Comparison of ENCODE assay signal across 8 cellular contexts in genomic region chr19:1863308-1863637, GRCh38. TPM values are rescaled to one million over a fixed set of nuclear protein-coding genes. Genes with fewer than 3 reads are reported as not detected.
DNase-seq lines count a peak whose midpoint lies in the region; ATAC-seq, FAIRE-seq and TF ChIP-seq lines count a peak whose summit lies in the region.

TSS of gene KLF16 (minus strand) at chr19:1863579. CDS start at chr19:1863497, 82 bp downstream.

- H3K9me3 ChIP-seq in heart right ventricle = no peaks in the 10 kb centered on the region
- H3K9me3 ChIP-seq in small intestine (ENCODE audit: control insufficient read depth, low read depth) = no peaks in the 10 kb centered on the region

- H3K27me3 ChIP-seq in heart right ventricle (no peaks in the 10 kb centered on the region), small intestine (ENCODE audit: control insufficient read depth in 2 of 2, insufficient read depth in 2 of 2, low read length in 2 of 2) (no peaks in the 10 kb centered on the region)

- H3K4me1 Mint-ChIP-seq in activated CD4-positive, alpha-beta T cell treated with anti-CD3 and anti-CD28 coated beads, Interleukin-2, amount 10 ng/mL, durations not matched to agents 7 days and 5 days = peaks cover 55% of the 10 kb centered on the region
- H3K4me1 Mint-ChIP-seq in T-helper 2 cell treated with Interferon-gamma antibody and Interleukin-4, amounts not matched to agents 5 μg/mL and 100 μg/mL, for 36 hours (ENCODE audit: low read depth) = peaks cover 11% of the 10 kb centered on the region

- POLR2A ChIA-PET in activated CD4-positive, alpha-beta T cell treated with anti-CD3 and anti-CD28 coated beads, Interleukin-2, amount 10 ng/mL, durations not matched to agents 7 days and 5 days (lab: Charles Lee) = no interaction called here

- no peak for FAIRE-seq in small intestine (lab: Jason Lieb, UNC)

- WGBS in heart right ventricle, 2 donors = 0 to 1% methylated on average over 9 to 56 of the region's 66 CpGs
- 0% methylated on average over 2 to 61 of the region's 66 CpGs for WGBS in small intestine, 3 donors

- H3K27ac ChIP-seq in heart right ventricle = peak within 1 kb of the TSS; percentile 21 to 99 (median 94)
- H3K27ac ChIP-seq in small intestine (ENCODE audit: low read depth in 1 of 2, low read length in 1 of 2) = peak within 1 kb of the TSS; percentile 88 to 94

- H3K36me3 ChIP-seq in heart right ventricle (no peaks in the 10 kb centered on the region), small intestine (ENCODE audit: control insufficient read depth in 2 of 2, insufficient read depth in 2 of 2, low read length in 2 of 2) (no peaks in the 10 kb centered on the region)

- CTCF ChIA-PET in activated CD4-positive, alpha-beta T cell treated with anti-CD3 and anti-CD28 coated beads, Interleukin-2, amount 10 ng/mL, durations not matched to agents 7 days and 5 days (lab: Charles Lee) = no interaction called here

- H3K27me3 Mint-ChIP-seq in activated CD4-positive, alpha-beta T cell treated with anti-CD3 and anti-CD28 coated beads, Interleukin-2, amount 10 ng/mL, durations not matched to agents 7 days and 5 days = no peaks in the 10 kb centered on the region
- no peaks in the 10 kb centered on the region for H3K27me3 Mint-ChIP-seq in T-helper 2 cell treated with Interferon-gamma antibody and Interleukin-4, amounts not matched to agents 5 μg/mL and 100 μg/mL, for 36 hours (ENCODE audit: low read depth)

- H3K4me3 ChIP-seq in heart right ventricle (peak within 1 kb of the TSS; percentile 61 to 96 (median 82)), small intestine (ENCODE audit: low read depth in 1 of 2, low read length in 2 of 2) (peak within 1 kb of the TSS; percentile 83 to 94)

- ATAC-seq in heart right ventricle (no peak), GM19395 (IDR thresholded peaks at IDR 0.05; ENCODE audit: unreplicated experiment) (no peak), HG03045 (IDR thresholded peaks at IDR 0.05; ENCODE audit: unreplicated experiment) (no peak)

- peak within 1 kb of the TSS; percentile 94 for H3K4me3 Mint-ChIP-seq in activated CD4-positive, alpha-beta T cell treated with anti-CD3 and anti-CD28 coated beads, Interleukin-2, amount 10 ng/mL, durations not matched to agents 7 days and 5 days
- peak within 1 kb of the TSS; percentile 96 for H3K4me3 Mint-ChIP-seq in T-helper 2 cell treated with Interferon-gamma antibody and Interleukin-4, amounts not matched to agents 5 μg/mL and 100 μg/mL, for 36 hours

- no peaks in the 10 kb centered on the region for H3K9me3 Mint-ChIP-seq in activated CD4-positive, alpha-beta T cell treated with anti-CD3 and anti-CD28 coated beads, Interleukin-2, amount 10 ng/mL, durations not matched to agents 7 days and 5 days
- H3K9me3 Mint-ChIP-seq in T-helper 2 cell treated with Interferon-gamma antibody and Interleukin-4, amounts not matched to agents 5 μg/mL and 100 μg/mL, for 36 hours = no peaks in the 10 kb centered on the region

- H3K36me3 Mint-ChIP-seq in activated CD4-positive, alpha-beta T cell treated with anti-CD3 and anti-CD28 coated beads, Interleukin-2, amount 10 ng/mL, durations not matched to agents 7 days and 5 days (ENCODE audit: low read depth) = peaks cover 5% of the 10 kb centered on the region
- H3K36me3 Mint-ChIP-seq in T-helper 2 cell treated with Interferon-gamma antibody and Interleukin-4, amounts not matched to agents 5 μg/mL and 100 μg/mL, for 36 hours (ENCODE audit: low read depth) = peaks cover 3% of the 10 kb centered on the region

- DNase-seq in activated CD4-positive, alpha-beta T cell treated with anti-CD3 and anti-CD28 coated beads, Interleukin-2, amount 10 ng/mL, durations not matched to agents 7 days and 5 days = no peak
- DNase-seq in activated CD4-positive, alpha-beta T cell treated with anti-CD3 and anti-CD28 coated beads for 4 hours = no peak
- no peak for DNase-seq in T-helper 2 cell treated with Interferon-gamma antibody and Interleukin-4, amounts not matched to agents 5 μg/mL and 100 μg/mL, for 36 hours (ENCODE audit: low spot score)
- no peak for DNase-seq in heart right ventricle
- no peak for DNase-seq in small intestine
- DNase-seq in inferior parietal cortex (ENCODE audit: extremely low spot score) = no peak

- H3K4me1 ChIP-seq in heart right ventricle = peaks cover 18 to 55% (median 42%) of the 10 kb centered on the region in 9 donors
- H3K4me1 ChIP-seq in small intestine (ENCODE audit: control insufficient read depth in 2 of 2, insufficient read depth in 1 of 2, low read depth in 1 of 2, low read length in 1 of 2) = peaks cover 9 to 23% of the 10 kb centered on the region in 2 donors

- H3K27ac Mint-ChIP-seq in activated CD4-positive, alpha-beta T cell treated with anti-CD3 and anti-CD28 coated beads, Interleukin-2, amount 10 ng/mL, durations not matched to agents 7 days and 5 days = peak within 1 kb of the TSS; percentile 95
- peak within 1 kb of the TSS; percentile 95 for H3K27ac Mint-ChIP-seq in T-helper 2 cell treated with Interferon-gamma antibody and Interleukin-4, amounts not matched to agents 5 μg/mL and 100 μg/mL, for 36 hours

- no peak for TF ChIP-seq CTCF in heart right ventricle (IDR thresholded peaks at IDR 0.05)

- intact Hi-C loops in heart right ventricle (cut with DNase I) = loop anchor here in 1 of 10 donors (10.0 kb wide), 1 partner anchor 202 kb away; no protein-coding TSS in a partner anchor

RNA-seq across cellular contexts. Expression of gene KLF16, which starts in this region (rescaled TPM):
- 10 to 100 TPM; 24.0 to 25.5 TPM for total RNA-seq in activated CD4-positive, alpha-beta T cell treated with anti-CD3 and anti-CD28 coated beads, Interleukin-2, amount 10 ng/mL, durations not matched to agents 7 days and 5 days
- total RNA-seq in heart right ventricle = 10 to 100 TPM in 4 of 10 donors, 1 to 10 TPM in 6; 5.0 to 13.4 (median 7.6) TPM
- 1 to 10 TPM; 4.0 to 8.6 TPM for polyA plus RNA-seq in heart right ventricle
- polyA plus RNA-seq in small intestine = 10 to 100 TPM in 2 of 3 donors, 1 to 10 TPM in 1; 7.8 to 14.6 (median 13.3) TPM
